ENCODE assay signal across 10 cellular contexts in genomic region chr11:60169264-60169915, GRCh38. TPM values are rescaled to one million over a fixed set of nuclear protein-coding genes. Genes with fewer than 3 reads are reported as not detected.
DNase-seq lines count a peak whose midpoint lies in the region; ATAC-seq and TF ChIP-seq lines count a peak whose summit lies in the region.
"Had no signal": no experiment of that assay in that cellular context is flagged by ENCODE, and none has a peak within 500 bp of the region (broad histone marks: within the 10 kb centered on the region; RNA-seq: fewer than 3 reads in every experiment).

No MANE protein-coding gene starts in this region.

- no peaks in the 10 kb centered on the region for H3K4me1 Mint-ChIP-seq in type B pancreatic cell (ENCODE audit: unreplicated experiment)
- H3K4me1 Mint-ChIP-seq in natural killer cell treated with Interleukin-12 subunit alpha and Interleukin-12 subunit beta and Interleukin-15 and Interleukin-18, amount 100 ng/mL, for 72 hours (ENCODE audit: low read depth in 2 of 2): peaks cover 0 to 2% of the 10 kb centered on the region in 2 donors

- H3K27ac Mint-ChIP-seq in type B pancreatic cell: no peak overlapping the region
- no peak overlapping the region for H3K27ac Mint-ChIP-seq in natural killer cell treated with Interleukin-12 subunit alpha and Interleukin-12 subunit beta and Interleukin-15 and Interleukin-18, amount 100 ng/mL, for 72 hours
- H3K27ac Mint-ChIP-seq: CD4-positive, alpha-beta T cell had no signal

- no peak for ATAC-seq in natural killer cell treated with Interleukin-12 subunit alpha and Interleukin-12 subunit beta and Interleukin-15 and Interleukin-18, amount 100 ng/mL, for 72 hours
- no peak for ATAC-seq in GM19328 (IDR thresholded peaks at IDR 0.05; ENCODE audit: unreplicated experiment)

- peak; percentile 15 to 57 for TF ChIP-seq CTCF in right atrium auricular region (IDR thresholded peaks at IDR 0.05)
- TF ChIP-seq CTCF in type B pancreatic cell (conservative IDR thresholded peaks at IDR 0.05): peak; percentile 49

- H3K27me3 Mint-ChIP-seq in type B pancreatic cell: no peaks in the 10 kb centered on the region
- peaks cover 2 to 9% of the 10 kb centered on the region in 2 donors for H3K27me3 Mint-ChIP-seq in natural killer cell treated with Interleukin-12 subunit alpha and Interleukin-12 subunit beta and Interleukin-15 and Interleukin-18, amount 100 ng/mL, for 72 hours

- no peaks in the 10 kb centered on the region for H3K36me3 Mint-ChIP-seq in type B pancreatic cell
- no peaks in the 10 kb centered on the region for H3K36me3 Mint-ChIP-seq in natural killer cell treated with Interleukin-12 subunit alpha and Interleukin-12 subunit beta and Interleukin-15 and Interleukin-18, amount 100 ng/mL, for 72 hours

- peak; percentile 25 for DNase-seq in activated CD4-positive, alpha-beta T cell treated with anti-CD3 and anti-CD28 coated beads for 48 hours
- no peak for DNase-seq in activated CD4-positive, alpha-beta T cell treated with anti-CD3 and anti-CD28 coated beads for 1 hour
- DNase-seq in SHP77 (lab: John Stamatoyannopoulos, UW) (peak; percentile 32 to 42), right atrium auricular region (ENCODE audit: low spot score) (no peak), type B pancreatic cell (ENCODE audit: extremely low spot score, unreplicated experiment) (no peak), NCI-H1048 (lab: John Stamatoyannopoulos, UW) (no peak)
- no peak for DNase-seq in natural killer cell treated with Interleukin-12 subunit alpha and Interleukin-12 subunit beta and Interleukin-15 and Interleukin-18, amount 100 ng/mL, for 72 hours (ENCODE audit: low spot score)
- DNase-seq: CD4-positive, alpha-beta T cell had no signal

- H3K27me3 ChIP-seq in right atrium auricular region: no peaks in the 10 kb centered on the region

- peaks cover 0 to 6% of the 10 kb centered on the region in 2 donors for H3K4me1 ChIP-seq in right atrium auricular region
- H3K4me1 ChIP-seq: SJSA1 had no signal

- H3K4me3 ChIP-seq in right atrium auricular region: no peak overlapping the region
- H3K4me3 ChIP-seq: SJSA1 had no signal

- no peaks in the 10 kb centered on the region for H3K36me3 ChIP-seq in right atrium auricular region
- H3K36me3 ChIP-seq: SJSA1 had no signal

- peaks cover 0 to 6% of the 10 kb centered on the region in 2 donors for H3K9me3 ChIP-seq in right atrium auricular region
- H3K9me3 ChIP-seq: SJSA1 had no signal

- H3K27ac ChIP-seq in right atrium auricular region: no peak overlapping the region
- H3K27ac ChIP-seq: SJSA1 had no signal

- peaks cover 6% of the 10 kb centered on the region for H3K9me3 Mint-ChIP-seq in type B pancreatic cell
- H3K9me3 Mint-ChIP-seq in natural killer cell treated with Interleukin-12 subunit alpha and Interleukin-12 subunit beta and Interleukin-15 and Interleukin-18, amount 100 ng/mL, for 72 hours: no peaks in the 10 kb centered on the region

- no peak overlapping the region for H3K4me3 Mint-ChIP-seq in type B pancreatic cell
- no peak overlapping the region for H3K4me3 Mint-ChIP-seq in natural killer cell treated with Interleukin-12 subunit alpha and Interleukin-12 subunit beta and Interleukin-15 and Interleukin-18, amount 100 ng/mL, for 72 hours
- H3K4me3 Mint-ChIP-seq: CD4-positive, alpha-beta T cell had no signal

RNA-seq across cellular contexts. Expression of gene MS4A6A, which starts 13.5 kb away (rescaled TPM):
- 10 to 100 TPM; 15.6 to 40.8 TPM for total RNA-seq in right atrium auricular region
- total RNA-seq in type B pancreatic cell (ENCODE audit: low replicate concordance): 4.2 TPM in 1 of 2 replicates, not detected in the other
- total RNA-seq in natural killer cell treated with Interleukin-12 subunit alpha and Interleukin-12 subunit beta and Interleukin-15 and Interleukin-18, amount 100 ng/mL, for 72 hours: not detected
- total RNA-seq: SJSA1 had no signal

Comparison
In these comparisons a context has a peak if more than half of its experiments do, and no peak if none do; other contexts are left out.
1. DNase-seq: peak in activated CD4-positive, alpha-beta T cell treated with anti-CD3 and anti-CD28 coated beads for 48 hours (single experiment) and SHP77 (2 of 2); none in activated CD4-positive, alpha-beta T cell treated with anti-CD3 and anti-CD28 coated beads for 1 hour (single experiment), right atrium auricular region (single experiment), type B pancreatic cell (single experiment), natural killer cell treated with Interleukin-12 subunit alpha and Interleukin-12 subunit beta and Interleukin-15 and Interleukin-18, amount 100 ng/mL, for 72 hours (single experiment) and NCI-H1048 (single experiment).